ENCODE assay signal across 1 cellular context in the genomic region with DNA sequence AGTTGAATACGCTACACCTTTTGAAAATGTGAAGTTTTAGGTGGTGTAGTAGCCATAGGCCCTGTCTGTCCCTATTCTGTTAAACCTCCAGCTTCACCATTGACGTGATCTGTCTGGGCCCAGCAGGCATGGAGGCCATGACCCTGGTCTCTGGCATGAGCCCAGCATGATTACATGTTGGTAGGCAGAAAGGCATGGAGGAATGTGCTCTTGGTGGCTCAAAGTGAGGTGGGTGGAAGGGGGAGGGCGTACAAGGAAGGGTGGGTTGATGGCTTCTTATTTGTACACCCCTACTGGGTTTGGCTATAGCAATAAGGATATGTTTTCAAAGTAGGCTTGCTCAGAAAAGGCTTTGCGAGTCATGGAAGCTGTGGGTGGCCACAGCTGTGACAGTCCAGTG.
TF ChIP-seq lines count a peak whose summit lies in the region.

No MANE protein-coding gene starts in this region.

TF ChIP-seq in GM23338, 12 proteins besides CTCF, POLR2A, EP300 and RAD21 (continued from another document):
- TF ChIP-seq, protein P1, sequence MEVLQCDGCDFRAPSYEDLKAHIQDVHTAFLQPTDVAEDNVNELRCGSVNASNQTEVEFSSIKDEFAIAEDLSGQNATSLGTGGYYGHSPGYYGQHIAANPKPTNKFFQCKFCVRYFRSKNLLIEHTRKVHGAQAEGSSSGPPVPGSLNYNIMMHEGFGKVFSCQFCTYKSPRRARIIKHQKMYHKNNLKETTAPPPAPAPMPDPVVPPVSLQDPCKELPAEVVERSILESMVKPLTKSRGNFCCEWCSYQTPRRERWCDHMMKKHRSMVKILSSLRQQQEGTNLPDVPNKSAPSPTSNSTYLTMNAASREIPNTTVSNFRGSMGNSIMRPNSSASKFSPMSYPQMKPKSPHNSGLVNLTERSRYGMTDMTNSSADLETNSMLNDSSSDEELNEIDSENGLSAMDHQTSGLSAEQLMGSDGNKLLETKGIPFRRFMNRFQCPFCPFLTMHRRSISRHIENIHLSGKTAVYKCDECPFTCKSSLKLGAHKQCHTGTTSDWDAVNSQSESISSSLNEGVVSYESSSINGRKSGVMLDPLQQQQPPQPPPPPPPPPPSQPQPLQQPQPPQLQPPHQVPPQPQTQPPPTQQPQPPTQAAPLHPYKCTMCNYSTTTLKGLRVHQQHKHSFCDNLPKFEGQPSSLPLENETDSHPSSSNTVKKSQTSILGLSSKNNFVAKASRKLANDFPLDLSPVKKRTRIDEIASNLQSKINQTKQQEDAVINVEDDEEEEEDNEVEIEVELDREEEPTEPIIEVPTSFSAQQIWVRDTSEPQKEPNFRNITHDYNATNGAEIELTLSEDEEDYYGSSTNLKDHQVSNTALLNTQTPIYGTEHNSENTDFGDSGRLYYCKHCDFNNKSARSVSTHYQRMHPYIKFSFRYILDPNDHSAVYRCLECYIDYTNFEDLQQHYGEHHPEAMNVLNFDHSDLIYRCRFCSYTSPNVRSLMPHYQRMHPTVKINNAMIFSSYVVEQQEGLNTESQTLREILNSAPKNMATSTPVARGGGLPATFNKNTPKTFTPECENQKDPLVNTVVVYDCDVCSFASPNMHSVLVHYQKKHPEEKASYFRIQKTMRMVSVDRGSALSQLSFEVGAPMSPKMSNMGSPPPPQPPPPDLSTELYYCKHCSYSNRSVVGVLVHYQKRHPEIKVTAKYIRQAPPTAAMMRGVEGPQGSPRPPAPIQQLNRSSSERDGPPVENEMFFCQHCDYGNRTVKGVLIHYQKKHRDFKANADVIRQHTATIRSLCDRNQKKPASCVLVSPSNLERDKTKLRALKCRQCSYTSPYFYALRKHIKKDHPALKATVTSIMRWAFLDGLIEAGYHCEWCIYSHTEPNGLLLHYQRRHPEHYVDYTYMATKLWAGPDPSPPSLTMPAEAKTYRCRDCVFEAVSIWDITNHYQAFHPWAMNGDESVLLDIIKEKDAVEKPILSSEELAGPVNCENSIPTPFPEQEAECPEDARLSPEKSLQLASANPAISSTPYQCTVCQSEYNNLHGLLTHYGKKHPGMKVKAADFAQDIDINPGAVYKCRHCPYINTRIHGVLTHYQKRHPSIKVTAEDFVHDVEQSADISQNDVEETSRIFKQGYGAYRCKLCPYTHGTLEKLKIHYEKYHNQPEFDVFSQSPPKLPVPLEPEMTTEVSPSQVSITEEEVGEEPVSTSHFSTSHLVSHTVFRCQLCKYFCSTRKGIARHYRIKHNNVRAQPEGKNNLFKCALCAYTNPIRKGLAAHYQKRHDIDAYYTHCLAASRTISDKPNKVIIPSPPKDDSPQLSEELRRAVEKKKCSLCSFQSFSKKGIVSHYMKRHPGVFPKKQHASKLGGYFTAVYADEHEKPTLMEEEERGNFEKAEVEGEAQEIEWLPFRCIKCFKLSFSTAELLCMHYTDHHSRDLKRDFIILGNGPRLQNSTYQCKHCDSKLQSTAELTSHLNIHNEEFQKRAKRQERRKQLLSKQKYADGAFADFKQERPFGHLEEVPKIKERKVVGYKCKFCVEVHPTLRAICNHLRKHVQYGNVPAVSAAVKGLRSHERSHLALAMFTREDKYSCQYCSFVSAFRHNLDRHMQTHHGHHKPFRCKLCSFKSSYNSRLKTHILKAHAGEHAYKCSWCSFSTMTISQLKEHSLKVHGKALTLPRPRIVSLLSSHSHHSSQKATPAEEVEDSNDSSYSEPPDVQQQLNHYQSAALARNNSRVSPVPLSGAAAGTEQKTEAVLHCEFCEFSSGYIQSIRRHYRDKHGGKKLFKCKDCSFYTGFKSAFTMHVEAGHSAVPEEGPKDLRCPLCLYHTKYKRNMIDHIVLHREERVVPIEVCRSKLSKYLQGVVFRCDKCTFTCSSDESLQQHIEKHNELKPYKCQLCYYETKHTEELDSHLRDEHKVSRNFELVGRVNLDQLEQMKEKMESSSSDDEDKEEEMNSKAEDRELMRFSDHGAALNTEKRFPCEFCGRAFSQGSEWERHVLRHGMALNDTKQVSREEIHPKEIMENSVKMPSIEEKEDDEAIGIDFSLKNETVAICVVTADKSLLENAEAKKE (CRISPR knock-in tag; IDR thresholded peaks at IDR 0.05) = no peak
- no peak for TF ChIP-seq JUNB (IDR thresholded peaks at IDR 0.05; ENCODE audit: unreplicated experiment)
- TF ChIP-seq POLR2AphosphoS5 (IDR thresholded peaks at IDR 0.05; ENCODE audit: low read depth) = no peak
- TF ChIP-seq CREB1 (CRISPR knock-in tag; IDR thresholded peaks at IDR 0.05; ENCODE audit: low read depth) = no peak
- TF ChIP-seq, protein P2, sequence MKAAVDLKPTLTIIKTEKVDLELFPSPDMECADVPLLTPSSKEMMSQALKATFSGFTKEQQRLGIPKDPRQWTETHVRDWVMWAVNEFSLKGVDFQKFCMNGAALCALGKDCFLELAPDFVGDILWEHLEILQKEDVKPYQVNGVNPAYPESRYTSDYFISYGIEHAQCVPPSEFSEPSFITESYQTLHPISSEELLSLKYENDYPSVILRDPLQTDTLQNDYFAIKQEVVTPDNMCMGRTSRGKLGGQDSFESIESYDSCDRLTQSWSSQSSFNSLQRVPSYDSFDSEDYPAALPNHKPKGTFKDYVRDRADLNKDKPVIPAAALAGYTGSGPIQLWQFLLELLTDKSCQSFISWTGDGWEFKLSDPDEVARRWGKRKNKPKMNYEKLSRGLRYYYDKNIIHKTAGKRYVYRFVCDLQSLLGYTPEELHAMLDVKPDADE (IDR thresholded peaks at IDR 0.05) = no peak
- no peak for TF ChIP-seq EZH2phosphoT487 (IDR thresholded peaks at IDR 0.05; ENCODE audit: unreplicated experiment)
- no peak for TF ChIP-seq NANOG (IDR thresholded peaks at IDR 0.05; ENCODE audit: borderline replicate concordance)
- no peak for TF ChIP-seq ZNF331 (CRISPR knock-in tag; IDR thresholded peaks at IDR 0.05; ENCODE audit: low read depth)
